In genomic region chr5:173733065-173733824, GRCh38 we compare ENCODE assay signal across 1 cellular context.
TF ChIP-seq lines count a peak whose summit lies in the region.

No MANE protein-coding gene starts in this region.

TF ChIP-seq in H1, 55 proteins besides CTCF, POLR2A, EP300 and RAD21:
- TF ChIP-seq, protein P1, sequence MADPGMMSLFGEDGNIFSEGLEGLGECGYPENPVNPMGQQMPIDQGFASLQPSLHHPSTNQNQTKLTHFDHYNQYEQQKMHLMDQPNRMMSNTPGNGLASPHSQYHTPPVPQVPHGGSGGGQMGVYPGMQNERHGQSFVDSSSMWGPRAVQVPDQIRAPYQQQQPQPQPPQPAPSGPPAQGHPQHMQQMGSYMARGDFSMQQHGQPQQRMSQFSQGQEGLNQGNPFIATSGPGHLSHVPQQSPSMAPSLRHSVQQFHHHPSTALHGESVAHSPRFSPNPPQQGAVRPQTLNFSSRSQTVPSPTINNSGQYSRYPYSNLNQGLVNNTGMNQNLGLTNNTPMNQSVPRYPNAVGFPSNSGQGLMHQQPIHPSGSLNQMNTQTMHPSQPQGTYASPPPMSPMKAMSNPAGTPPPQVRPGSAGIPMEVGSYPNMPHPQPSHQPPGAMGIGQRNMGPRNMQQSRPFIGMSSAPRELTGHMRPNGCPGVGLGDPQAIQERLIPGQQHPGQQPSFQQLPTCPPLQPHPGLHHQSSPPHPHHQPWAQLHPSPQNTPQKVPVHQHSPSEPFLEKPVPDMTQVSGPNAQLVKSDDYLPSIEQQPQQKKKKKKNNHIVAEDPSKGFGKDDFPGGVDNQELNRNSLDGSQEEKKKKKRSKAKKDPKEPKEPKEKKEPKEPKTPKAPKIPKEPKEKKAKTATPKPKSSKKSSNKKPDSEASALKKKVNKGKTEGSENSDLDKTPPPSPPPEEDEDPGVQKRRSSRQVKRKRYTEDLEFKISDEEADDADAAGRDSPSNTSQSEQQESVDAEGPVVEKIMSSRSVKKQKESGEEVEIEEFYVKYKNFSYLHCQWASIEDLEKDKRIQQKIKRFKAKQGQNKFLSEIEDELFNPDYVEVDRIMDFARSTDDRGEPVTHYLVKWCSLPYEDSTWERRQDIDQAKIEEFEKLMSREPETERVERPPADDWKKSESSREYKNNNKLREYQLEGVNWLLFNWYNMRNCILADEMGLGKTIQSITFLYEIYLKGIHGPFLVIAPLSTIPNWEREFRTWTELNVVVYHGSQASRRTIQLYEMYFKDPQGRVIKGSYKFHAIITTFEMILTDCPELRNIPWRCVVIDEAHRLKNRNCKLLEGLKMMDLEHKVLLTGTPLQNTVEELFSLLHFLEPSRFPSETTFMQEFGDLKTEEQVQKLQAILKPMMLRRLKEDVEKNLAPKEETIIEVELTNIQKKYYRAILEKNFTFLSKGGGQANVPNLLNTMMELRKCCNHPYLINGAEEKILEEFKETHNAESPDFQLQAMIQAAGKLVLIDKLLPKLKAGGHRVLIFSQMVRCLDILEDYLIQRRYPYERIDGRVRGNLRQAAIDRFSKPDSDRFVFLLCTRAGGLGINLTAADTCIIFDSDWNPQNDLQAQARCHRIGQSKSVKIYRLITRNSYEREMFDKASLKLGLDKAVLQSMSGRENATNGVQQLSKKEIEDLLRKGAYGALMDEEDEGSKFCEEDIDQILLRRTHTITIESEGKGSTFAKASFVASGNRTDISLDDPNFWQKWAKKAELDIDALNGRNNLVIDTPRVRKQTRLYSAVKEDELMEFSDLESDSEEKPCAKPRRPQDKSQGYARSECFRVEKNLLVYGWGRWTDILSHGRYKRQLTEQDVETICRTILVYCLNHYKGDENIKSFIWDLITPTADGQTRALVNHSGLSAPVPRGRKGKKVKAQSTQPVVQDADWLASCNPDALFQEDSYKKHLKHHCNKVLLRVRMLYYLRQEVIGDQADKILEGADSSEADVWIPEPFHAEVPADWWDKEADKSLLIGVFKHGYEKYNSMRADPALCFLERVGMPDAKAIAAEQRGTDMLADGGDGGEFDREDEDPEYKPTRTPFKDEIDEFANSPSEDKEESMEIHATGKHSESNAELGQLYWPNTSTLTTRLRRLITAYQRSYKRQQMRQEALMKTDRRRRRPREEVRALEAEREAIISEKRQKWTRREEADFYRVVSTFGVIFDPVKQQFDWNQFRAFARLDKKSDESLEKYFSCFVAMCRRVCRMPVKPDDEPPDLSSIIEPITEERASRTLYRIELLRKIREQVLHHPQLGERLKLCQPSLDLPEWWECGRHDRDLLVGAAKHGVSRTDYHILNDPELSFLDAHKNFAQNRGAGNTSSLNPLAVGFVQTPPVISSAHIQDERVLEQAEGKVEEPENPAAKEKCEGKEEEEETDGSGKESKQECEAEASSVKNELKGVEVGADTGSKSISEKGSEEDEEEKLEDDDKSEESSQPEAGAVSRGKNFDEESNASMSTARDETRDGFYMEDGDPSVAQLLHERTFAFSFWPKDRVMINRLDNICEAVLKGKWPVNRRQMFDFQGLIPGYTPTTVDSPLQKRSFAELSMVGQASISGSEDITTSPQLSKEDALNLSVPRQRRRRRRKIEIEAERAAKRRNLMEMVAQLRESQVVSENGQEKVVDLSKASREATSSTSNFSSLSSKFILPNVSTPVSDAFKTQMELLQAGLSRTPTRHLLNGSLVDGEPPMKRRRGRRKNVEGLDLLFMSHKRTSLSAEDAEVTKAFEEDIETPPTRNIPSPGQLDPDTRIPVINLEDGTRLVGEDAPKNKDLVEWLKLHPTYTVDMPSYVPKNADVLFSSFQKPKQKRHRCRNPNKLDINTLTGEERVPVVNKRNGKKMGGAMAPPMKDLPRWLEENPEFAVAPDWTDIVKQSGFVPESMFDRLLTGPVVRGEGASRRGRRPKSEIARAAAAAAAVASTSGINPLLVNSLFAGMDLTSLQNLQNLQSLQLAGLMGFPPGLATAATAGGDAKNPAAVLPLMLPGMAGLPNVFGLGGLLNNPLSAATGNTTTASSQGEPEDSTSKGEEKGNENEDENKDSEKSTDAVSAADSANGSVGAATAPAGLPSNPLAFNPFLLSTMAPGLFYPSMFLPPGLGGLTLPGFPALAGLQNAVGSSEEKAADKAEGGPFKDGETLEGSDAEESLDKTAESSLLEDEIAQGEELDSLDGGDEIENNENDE (IDR thresholded peaks at IDR 0.05; ENCODE audit: insufficient replicate concordance, low read length): no peak
TF ChIP-seq in H1: peak in this region for 0.
